ENCODE assay signal across 32 cellular contexts in genomic region chr12:122937622-122938091, GRCh38. TPM values are rescaled to one million over a fixed set of nuclear protein-coding genes. Genes with fewer than 3 reads are reported as not detected.
DNase-seq lines count a peak whose midpoint lies in the region; ATAC-seq, FAIRE-seq and TF ChIP-seq lines count a peak whose summit lies in the region.
"Had no signal": no experiment of that assay in that cellular context is flagged by ENCODE, and none has a peak within 500 bp of the region (broad histone marks: within the 10 kb centered on the region; RNA-seq: fewer than 3 reads in every experiment).

No MANE protein-coding gene starts in this region.

- no peak overlapping the region for H3K4me2 ChIP-seq in HepG2 (ENCODE audit: low read depth, low read length)
- H3K4me2 ChIP-seq: A549 had no signal

- ATAC-seq in HG02610 (IDR thresholded peaks at IDR 0.05; ENCODE audit: unreplicated experiment): peak; percentile 45
- no peak for ATAC-seq in HepG2
- ATAC-seq: A549; stimulated activated naive B cell treated with anti-CD40 and anti-IgM and Interleukin-4, amounts not matched to agents 10 μg/mL and 1 μg/mL and 100 μg/mL, for 72 hours; T-cell had no signal

- H3K27ac ChIP-seq in HepG2 (ENCODE audit: extremely low read length, insufficient read depth, low read length) (no peak overlapping the region), esophagus squamous epithelium (no peak overlapping the region)
- H3K27ac ChIP-seq: A549, dorsolateral prefrontal cortex, neutrophil, prostate gland, SJCRH30, testis, vagina had no signal

- WGBS in HepG2 (ENCODE audit: low lambda C conversion rate): 87% methylated on average over 3 of the region's 3 CpGs
- 63 to 64% methylated on average over 3 of the region's 3 CpGs for WGBS in esophagus squamous epithelium, 2 donors

- H2AFZ ChIP-seq in HepG2 (ENCODE audit: low read length): no peak overlapping the region

- in situ Hi-C loops in HepG2 (cut with HindIII; ENCODE audit: extremely low pct_ligation_motif_present, low pct_unique_long_range_greater_than_20kb): no loop called here

- H3K36me3 ChIP-seq in HepG2 (replicated peaks in 1 of 2; ENCODE audit: control insufficient read depth in 1 of 2, insufficient read depth in 2 of 2, low read length in 2 of 2) (no peaks in the 10 kb centered on the region; a peak in 1 of 5 replicates), esophagus squamous epithelium (peaks cover 0 to 19% (median 0%) of the 10 kb centered on the region in 3 donors)
- H3K36me3 ChIP-seq: neutrophil, prostate gland, SJCRH30, vagina had no signal

- no peak overlapping the region for H3K9ac ChIP-seq in HepG2 (ENCODE audit: insufficient read depth, low read depth, low read length)

- H3K9me3 ChIP-seq in HepG2 (ENCODE audit: low read length): no peaks in the 10 kb centered on the region
- H3K9me3 ChIP-seq in esophagus squamous epithelium: no peaks in the 10 kb centered on the region
- H3K9me3 ChIP-seq: A549, neutrophil, prostate gland, SJCRH30, testis, vagina had no signal

- TF ChIP-seq EP300 in HepG2 (IDR thresholded peaks at IDR 0.05; ENCODE audit: low read depth in 2 of 2, low read length in 2 of 2): no peak
- no peak for TF ChIP-seq EP300 in HepG2 (CRISPR knock-in tag; IDR thresholded peaks at IDR 0.05; ENCODE audit: borderline replicate concordance)

- H3K4me3 ChIP-seq in NB4 (ENCODE audit: low read depth, low read length) (no peak overlapping the region), HepG2 (replicated peaks in 1 of 3; ENCODE audit: insufficient read depth in 1 of 3, low read depth in 2 of 3, low read length in 3 of 3) (no peak overlapping the region), esophagus squamous epithelium (no peak overlapping the region)
- H3K4me3 ChIP-seq: A549, dorsolateral prefrontal cortex, prostate gland, SJCRH30, testis, vagina had no signal

- peaks cover 13% of the 10 kb centered on the region for H3K4me1 ChIP-seq in HepG2 (ENCODE audit: insufficient read depth, low read length)
- peaks cover 0 to 17% (median 5%) of the 10 kb centered on the region in 3 donors for H3K4me1 ChIP-seq in esophagus squamous epithelium
- H3K4me1 ChIP-seq: prostate gland had no signal

- intact Hi-C loops in HepG2 (cut with micrococcal nuclease; ENCODE audit: unreplicated experiment) (no loop called here), esophagus squamous epithelium (cut with DNase I) (no loop called here)

- no peak for FAIRE-seq in HepG2 (lab: Jason Lieb, UNC)
- FAIRE-seq in D721Med (lab: Jason Lieb, UNC): no peak
- FAIRE-seq: A549, GM12892, small intestine, TTC549 had no signal

- TF ChIP-seq RAD21 in HepG2 (CRISPR knock-in tag; IDR thresholded peaks at IDR 0.05): no peak

- no peaks in the 10 kb centered on the region for H4K20me1 ChIP-seq in HepG2 (ENCODE audit: insufficient read depth, low read length)

- POLR2A ChIA-PET in HepG2 (lab: Yijun Ruan, JAX): no interaction called here

- no peak for TF ChIP-seq CTCF in NB4 (IDR thresholded peaks at IDR 0.05; ENCODE audit: low read depth, low read length)
- TF ChIP-seq CTCF in HepG2 (CRISPR knock-in tag; IDR thresholded peaks at IDR 0.05): no peak
- TF ChIP-seq CTCF in esophagus squamous epithelium (IDR thresholded peaks at IDR 0.05): no peak
- TF ChIP-seq CTCF in D721Med (IDR thresholded peaks at IDR 0.05; ENCODE audit: insufficient read depth, missing control alignments): no peak

- no peaks in the 10 kb centered on the region for H3K79me2 ChIP-seq in HepG2 (ENCODE audit: insufficient read depth, low read length)

- TF ChIP-seq POLR2A in NB4 (IDR thresholded peaks at IDR 0.05; ENCODE audit: extremely low read depth, insufficient read length) (no peak), HepG2 (IDR thresholded peaks at IDR 0.05; ENCODE audit: insufficient read depth in 1 of 2, low read depth in 2 of 2, low read length in 2 of 2) (no peak), esophagus squamous epithelium (IDR thresholded peaks at IDR 0.05) (no peak)

- no TSS peak for BruUV-seq in HepG2 (replicated peaks; lab: Mats Ljungman, UMichigan)

- DNase-seq in CD1c-positive myeloid dendritic cell (ENCODE audit: extremely low spot score) (peak; percentile 20), NB4 (ENCODE audit: low read depth) (peak; percentile 71), HepG2 (ENCODE audit: low spot score) (no peak), esophagus squamous epithelium (lab: John Stamatoyannopoulos, UW) (no peak), D721Med (ENCODE audit: insufficient read length, low spot score) (no peak), NCI-H82 treated with DMSO at 0.1 percent for 48 hours (lab: John Stamatoyannopoulos, UW; ENCODE audit: unreplicated experiment) (no peak)
- no peak for DNase-seq in stimulated activated CD4-positive, alpha-beta T cell treated with anti-CD3 and anti-CD28 coated beads, Interleukin-4, amount 100 ng/mL, for 24 hours
- DNase-seq: activated CD4-positive, alpha-beta memory T cell treated with anti-CD3 and anti-CD28 coated beads, Interleukin-2, amount 10 ng/mL, durations not matched to agents 7 days and 5 days; activated CD4-positive, CD25-positive, alpha-beta regulatory T cell treated with anti-CD3 and anti-CD28 coated beads, Interleukin-2, amount 50 U/mL, for 72 hours; activated effector memory CD4-positive, alpha-beta T cell treated with Interleukin-2 at 50 U/mL for 16 hours; activated naive CD8-positive, alpha-beta T cell treated with anti-CD3 and anti-CD28 coated beads, Interleukin-2, amount 10 ng/mL, durations not matched to agents 7 days and 5 days; activated T-cell treated with anti-CD3 and anti-CD28 coated beads for 4 hours; cerebellar nuclear complex; DMS79; dorsolateral prefrontal cortex; H9; head of caudate nucleus; mesendoderm; NCI-H1048; NCI-H187; SJCRH30; small intestine; stimulated activated naive B cell treated with anti-CD40 and anti-IgM and Interleukin-4, amounts not matched to agents 10 μg/mL and 1 μg/mL and 100 μg/mL, for 72 hours; T-cell; testis had no signal

- CTCF ChIA-PET in HepG2 (lab: Yijun Ruan, JAX; ENCODE audit: low intra/inter-chr PET ratio, low total read pairs): no interaction called here

- H3K27me3 ChIP-seq in HepG2 (ENCODE audit: control insufficient read depth in 1 of 2, insufficient read depth in 2 of 2, low read length in 2 of 2) (no peaks in the 10 kb centered on the region; a peak in 1 of 5 replicates), esophagus squamous epithelium (no peaks in the 10 kb centered on the region)
- H3K27me3 ChIP-seq: dorsolateral prefrontal cortex, neutrophil, SJCRH30, testis, vagina had no signal

RNA-seq across cellular contexts. Expression of gene ABCB9, which starts 28.6 kb away (rescaled TPM):
- total RNA-seq in HepG2 (2016; rRNA removed; fragmentation: Illumina TruSeq; extraction: Trizol) (3.4 and 6.0 TPM in 2 replicates), esophagus squamous epithelium (1 to 10 TPM; 2.9 to 5.5 (median 3.3) TPM)
- 2.0 and 2.1 TPM in 2 replicates for total RNA-seq in HepG2 (2016; cell fraction: cytosol; rRNA removed; fragmentation: Illumina TruSeq; extraction: Trizol; ENCODE audit: low read depth)
- 3.8 and 6.2 TPM in 2 replicates for total RNA-seq in HepG2 (2016; cell fraction: insoluble cytoplasmic fraction; rRNA removed; fragmentation: Illumina TruSeq; extraction: Trizol)
- total RNA-seq in HepG2 (2016; cell fraction: membrane; rRNA removed; fragmentation: Illumina TruSeq; extraction: Trizol): 4.2 and 4.6 TPM in 2 replicates
- 7.6 and 8.0 TPM in 2 replicates for total RNA-seq in HepG2 (2016; cell fraction: nucleus; rRNA removed; fragmentation: Illumina TruSeq; extraction: Trizol)
- 4.8 and 5.1 TPM in 2 replicates for polyA plus RNA-seq in HepG2 (2011; rRNA removed)
- 2.5 and 4.1 TPM in 2 replicates for polyA plus RNA-seq in HepG2 (2011; cell fraction: cytosol; rRNA removed)
- 9.9 and 12.0 TPM in 2 replicates for polyA plus RNA-seq in HepG2 (2011; cell fraction: nucleus; rRNA removed)
- 2.4 and 3.6 TPM in 2 replicates for polyA plus RNA-seq in HepG2 (2012)
- polyA plus RNA-seq in HepG2 (2016; cell fraction: cytosol; fragmentation: Illumina TruSeq; extraction: Trizol; ENCODE audit: low read depth): 0.78 and 1.3 TPM in 2 replicates
- 2.3 and 4.0 TPM in 2 replicates for polyA plus RNA-seq in HepG2 (2016; cell fraction: insoluble cytoplasmic fraction; fragmentation: Illumina TruSeq; extraction: Trizol; ENCODE audit: low read depth)
- polyA plus RNA-seq in HepG2 (2016; cell fraction: membrane; fragmentation: Illumina TruSeq; extraction: Trizol; ENCODE audit: low read depth): 1.7 and 2.1 TPM in 2 replicates
- polyA plus RNA-seq in HepG2 (2016; cell fraction: nucleus; fragmentation: Illumina TruSeq; extraction: Trizol; ENCODE audit: insufficient read depth, low read depth): 12.6 and 14.0 TPM in 2 replicates
- 16.7 and 18.1 TPM in 2 replicates for polyA minus RNA-seq in HepG2 (2011; rRNA and poly(A)+ RNA removed; ENCODE audit: low replicate concordance)
- polyA minus RNA-seq in HepG2 (2011; cell fraction: cytosol; rRNA and poly(A)+ RNA removed): 4.4 and 4.7 TPM in 2 replicates
- 9.8 and 10.9 TPM in 2 replicates for polyA minus RNA-seq in HepG2 (2011; cell fraction: nucleus; rRNA and poly(A)+ RNA removed)

RNA-seq across cellular contexts. Expression of gene OGFOD2, which starts 37.4 kb away (rescaled TPM):
- total RNA-seq in HepG2 (2016; rRNA removed; fragmentation: Illumina TruSeq; extraction: Trizol): 10.6 and 14.6 TPM in 2 replicates
- 4.5 and 4.8 TPM in 2 replicates for total RNA-seq in HepG2 (2016; cell fraction: cytosol; rRNA removed; fragmentation: Illumina TruSeq; extraction: Trizol; ENCODE audit: low read depth)
- 12.7 and 14.8 TPM in 2 replicates for total RNA-seq in HepG2 (2016; cell fraction: insoluble cytoplasmic fraction; rRNA removed; fragmentation: Illumina TruSeq; extraction: Trizol)
- total RNA-seq in HepG2 (2016; cell fraction: membrane; rRNA removed; fragmentation: Illumina TruSeq; extraction: Trizol): 8.7 and 8.8 TPM in 2 replicates
- 11.1 and 14.0 TPM in 2 replicates for total RNA-seq in HepG2 (2016; cell fraction: nucleus; rRNA removed; fragmentation: Illumina TruSeq; extraction: Trizol)
- polyA plus RNA-seq in HepG2 (2011; rRNA removed): 13.2 and 15.5 TPM in 2 replicates
- polyA plus RNA-seq in HepG2 (2011; cell fraction: cytosol; rRNA removed): 10.6 and 23.9 TPM in 2 replicates
- 115 and 150 TPM in 2 replicates for polyA plus RNA-seq in HepG2 (2011; cell fraction: nucleus; rRNA removed)
- polyA plus RNA-seq in HepG2 (2012): 6.2 and 7.8 TPM in 2 replicates
- polyA plus RNA-seq in HepG2 (2016; cell fraction: cytosol; fragmentation: Illumina TruSeq; extraction: Trizol; ENCODE audit: low read depth): 7.1 and 7.6 TPM in 2 replicates
- 14.3 and 16.0 TPM in 2 replicates for polyA plus RNA-seq in HepG2 (2016; cell fraction: insoluble cytoplasmic fraction; fragmentation: Illumina TruSeq; extraction: Trizol; ENCODE audit: low read depth)
- polyA plus RNA-seq in HepG2 (2016; cell fraction: membrane; fragmentation: Illumina TruSeq; extraction: Trizol; ENCODE audit: low read depth): 10.5 and 12.0 TPM in 2 replicates
- polyA plus RNA-seq in HepG2 (2016; cell fraction: nucleus; fragmentation: Illumina TruSeq; extraction: Trizol; ENCODE audit: insufficient read depth, low read depth): 40.3 and 43.3 TPM in 2 replicates
- 20.5 and 24.4 TPM in 2 replicates for polyA minus RNA-seq in HepG2 (2011; rRNA and poly(A)+ RNA removed; ENCODE audit: low replicate concordance)
- polyA minus RNA-seq in HepG2 (2011; cell fraction: cytosol; rRNA and poly(A)+ RNA removed): 6.2 and 10.0 TPM in 2 replicates
- polyA minus RNA-seq in HepG2 (2011; cell fraction: nucleus; rRNA and poly(A)+ RNA removed): 14.0 and 15.5 TPM in 2 replicates
- 10 to 100 TPM in 3 of 4 donors, 1 to 10 TPM in 1; 8.5 to 13.9 (median 11.3) TPM for total RNA-seq in esophagus squamous epithelium

RNA-seq across cellular contexts. Expression of gene VPS37B, which starts 41.7 kb away (rescaled TPM):
- 5.3 TPM in 2 replicates for total RNA-seq in HepG2 (2016; rRNA removed; fragmentation: Illumina TruSeq; extraction: Trizol)
- 1.5 and 1.6 TPM in 2 replicates for total RNA-seq in HepG2 (2016; cell fraction: cytosol; rRNA removed; fragmentation: Illumina TruSeq; extraction: Trizol; ENCODE audit: low read depth)
- 4.0 and 5.3 TPM in 2 replicates for total RNA-seq in HepG2 (2016; cell fraction: insoluble cytoplasmic fraction; rRNA removed; fragmentation: Illumina TruSeq; extraction: Trizol)
- total RNA-seq in HepG2 (2016; cell fraction: membrane; rRNA removed; fragmentation: Illumina TruSeq; extraction: Trizol): 5.1 and 5.2 TPM in 2 replicates
- 3.6 and 4.5 TPM in 2 replicates for total RNA-seq in HepG2 (2016; cell fraction: nucleus; rRNA removed; fragmentation: Illumina TruSeq; extraction: Trizol)
- polyA plus RNA-seq in HepG2 (2011; rRNA removed): 4.6 and 4.8 TPM in 2 replicates
- 7.4 and 7.7 TPM in 2 replicates for polyA plus RNA-seq in HepG2 (2011; cell fraction: cytosol; rRNA removed)
- 7.8 and 10.1 TPM in 2 replicates for polyA plus RNA-seq in HepG2 (2011; cell fraction: nucleus; rRNA removed)
- 4.7 and 5.8 TPM in 2 replicates for polyA plus RNA-seq in HepG2 (2012)
- polyA plus RNA-seq in HepG2 (2016; cell fraction: cytosol; fragmentation: Illumina TruSeq; extraction: Trizol; ENCODE audit: low read depth): 1.9 and 2.0 TPM in 2 replicates
- 6.9 and 8.5 TPM in 2 replicates for polyA plus RNA-seq in HepG2 (2016; cell fraction: insoluble cytoplasmic fraction; fragmentation: Illumina TruSeq; extraction: Trizol; ENCODE audit: low read depth)
- 4.4 and 4.6 TPM in 2 replicates for polyA plus RNA-seq in HepG2 (2016; cell fraction: membrane; fragmentation: Illumina TruSeq; extraction: Trizol; ENCODE audit: low read depth)
- 8.1 and 10.3 TPM in 2 replicates for polyA plus RNA-seq in HepG2 (2016; cell fraction: nucleus; fragmentation: Illumina TruSeq; extraction: Trizol; ENCODE audit: insufficient read depth, low read depth)
- 7.0 and 9.7 TPM in 2 replicates for polyA minus RNA-seq in HepG2 (2011; rRNA and poly(A)+ RNA removed; ENCODE audit: low replicate concordance)
- polyA minus RNA-seq in HepG2 (2011; cell fraction: cytosol; rRNA and poly(A)+ RNA removed): 6.2 and 6.3 TPM in 2 replicates
- polyA minus RNA-seq in HepG2 (2011; cell fraction: nucleus; rRNA and poly(A)+ RNA removed): 8.0 and 8.7 TPM in 2 replicates
- 10 to 100 TPM; 41.1 to 85.7 (median 69.5) TPM for total RNA-seq in esophagus squamous epithelium

RNA-seq across cellular contexts. Expression of gene ARL6IP4, which starts 42.8 kb away (rescaled TPM):
- total RNA-seq in HepG2 (2016; rRNA removed; fragmentation: Illumina TruSeq; extraction: Trizol) (178 and 220 TPM in 2 replicates), esophagus squamous epithelium (100 to 1,000 TPM in 3 of 4 donors, 10 to 100 TPM in 1; 84.2 to 212 (median 153) TPM)
- 710 and 791 TPM in 2 replicates for total RNA-seq in HepG2 (2016; cell fraction: cytosol; rRNA removed; fragmentation: Illumina TruSeq; extraction: Trizol; ENCODE audit: low read depth)
- 169 and 227 TPM in 2 replicates for total RNA-seq in HepG2 (2016; cell fraction: insoluble cytoplasmic fraction; rRNA removed; fragmentation: Illumina TruSeq; extraction: Trizol)
- total RNA-seq in HepG2 (2016; cell fraction: membrane; rRNA removed; fragmentation: Illumina TruSeq; extraction: Trizol): 491 and 557 TPM in 2 replicates
- total RNA-seq in HepG2 (2016; cell fraction: nucleus; rRNA removed; fragmentation: Illumina TruSeq; extraction: Trizol): 80.1 and 103 TPM in 2 replicates
- polyA plus RNA-seq in HepG2 (2011; rRNA removed): 155 and 179 TPM in 2 replicates
- polyA plus RNA-seq in HepG2 (2011; cell fraction: cytosol; rRNA removed): 176 and 208 TPM in 2 replicates
- polyA plus RNA-seq in HepG2 (2011; cell fraction: nucleus; rRNA removed): 332 and 368 TPM in 2 replicates
- polyA plus RNA-seq in HepG2 (2012): 109 and 121 TPM in 2 replicates
- 761 and 860 TPM in 2 replicates for polyA plus RNA-seq in HepG2 (2016; cell fraction: cytosol; fragmentation: Illumina TruSeq; extraction: Trizol; ENCODE audit: low read depth)
- polyA plus RNA-seq in HepG2 (2016; cell fraction: insoluble cytoplasmic fraction; fragmentation: Illumina TruSeq; extraction: Trizol; ENCODE audit: low read depth): 159 and 186 TPM in 2 replicates
- 440 and 496 TPM in 2 replicates for polyA plus RNA-seq in HepG2 (2016; cell fraction: membrane; fragmentation: Illumina TruSeq; extraction: Trizol; ENCODE audit: low read depth)
- 178 and 189 TPM in 2 replicates for polyA plus RNA-seq in HepG2 (2016; cell fraction: nucleus; fragmentation: Illumina TruSeq; extraction: Trizol; ENCODE audit: insufficient read depth, low read depth)
- polyA minus RNA-seq in HepG2 (2011; rRNA and poly(A)+ RNA removed; ENCODE audit: low replicate concordance): 30.5 and 34.7 TPM in 2 replicates
- 30.8 and 31.7 TPM in 2 replicates for polyA minus RNA-seq in HepG2 (2011; cell fraction: cytosol; rRNA and poly(A)+ RNA removed)
- 19.3 and 22.6 TPM in 2 replicates for polyA minus RNA-seq in HepG2 (2011; cell fraction: nucleus; rRNA and poly(A)+ RNA removed)

Comparison
In these comparisons a context has a peak if more than half of its experiments do, and no peak if none do; other contexts are left out.
1. DNase-seq: peak in CD1c-positive myeloid dendritic cell (single experiment) and NB4 (single experiment); none in HepG2 (single experiment), esophagus squamous epithelium (single experiment), D721Med (single experiment), stimulated activated CD4-positive, alpha-beta T cell treated with anti-CD3 and anti-CD28 coated beads, Interleukin-4, amount 100 ng/mL, for 24 hours (single experiment) and NCI-H82 treated with DMSO at 0.1 percent for 48 hours (single experiment).
2. RNA of gene VPS37B, which starts 41.7 kb away (total RNA-seq): 41.1 to 85.7 TPM in esophagus squamous epithelium; 1.5 to 5.3 TPM in HepG2; every median in the first group is over 4 times any median in the second.